Comparison of ENCODE assay signal across 10 cellular contexts in genomic region chr4:119040711-119041185, GRCh38.
A peak's percentile ranks its signal among the peaks of the same experiment; 100 is the strongest.
DNase-seq lines count a peak whose midpoint lies in the region; ATAC-seq, FAIRE-seq and TF ChIP-seq lines count a peak whose summit lies in the region.
"Had no signal": no experiment of that assay in that cellular context is flagged by ENCODE, and none has a peak within 500 bp of the region (broad histone marks: within the 10 kb centered on the region; RNA-seq: fewer than 3 reads in every experiment).

No MANE protein-coding gene starts in this region.

- H3K9ac ChIP-seq in neural progenitor cell: no peak overlapping the region
- H3K9ac ChIP-seq: BLaER1 had no signal

- TF ChIP-seq RAD21 in A549 (conservative IDR thresholded peaks at IDR 0.05 in 1 of 2, IDR thresholded peaks at IDR 0.05 in 1 of 2): no peak

- peak overlapping the region; percentile 77 to 78 for H3K27ac ChIP-seq in A549
- H3K27ac ChIP-seq in neural progenitor cell: peak overlapping the region; percentile 26
- H3K27ac ChIP-seq: BLaER1 had no signal

- no peak for TF ChIP-seq EP300 in A549 (IDR thresholded peaks at IDR 0.05)

- no peaks in the 10 kb centered on the region for H3K36me3 ChIP-seq in neural progenitor cell
- H3K36me3 ChIP-seq: BLaER1 had no signal

- H3K27me3 ChIP-seq in neural progenitor cell: no peaks in the 10 kb centered on the region
- H3K27me3 ChIP-seq: BLaER1 had no signal

- no peaks in the 10 kb centered on the region for H4K20me1 ChIP-seq in neural progenitor cell (ENCODE audit: low read depth)
- H4K20me1 ChIP-seq: BLaER1 had no signal

- no peak overlapping the region for H3K4me3 Mint-ChIP-seq in neural progenitor cell

- POLR2A ChIA-PET in A549 (lab: Yijun Ruan, JAX): interaction anchor here (1.8 kb wide), 1 partner anchor 172 kb away, joined by 13 read pairs; the partner anchor contains the start of gene USP53

- no peak overlapping the region for H3K4me3 ChIP-seq in A549
- H3K4me3 ChIP-seq in neural progenitor cell: no peak overlapping the region
- H3K4me3 ChIP-seq: BLaER1 had no signal

- FAIRE-seq in A549 (lab: Jason Lieb, UNC) (no peak), RCC 7860 (lab: Jason Lieb, UNC) (peak; percentile 30)

- no peak overlapping the region for H2AFZ ChIP-seq in neural progenitor cell (replicated peaks)

- no peaks in the 10 kb centered on the region for H3K36me3 Mint-ChIP-seq in neural progenitor cell

- ATAC-seq in A549: peak in 1 of 2 experiments; percentile 25; a peak in 2 of 6 replicates
- ATAC-seq in GM18520 (IDR thresholded peaks at IDR 0.05; ENCODE audit: unreplicated experiment): no peak
- no peak for ATAC-seq in GM21737 (IDR thresholded peaks at IDR 0.05; ENCODE audit: unreplicated experiment)

- no peaks in the 10 kb centered on the region for H3K79me2 ChIP-seq in neural progenitor cell (ENCODE audit: low read depth)

- no peaks in the 10 kb centered on the region for H3K9me3 ChIP-seq in A549
- no peaks in the 10 kb centered on the region for H3K9me3 ChIP-seq in neural progenitor cell (ENCODE audit: low read depth)
- H3K9me3 ChIP-seq: BLaER1 had no signal

- no peak overlapping the region for H3K27ac Mint-ChIP-seq in neural progenitor cell

- TF ChIP-seq CTCF in A549 (IDR thresholded peaks at IDR 0.05) (no peak), neural progenitor cell (IDR thresholded peaks at IDR 0.05) (peak; percentile 11)

- CTCF ChIA-PET in A549 (lab: Yijun Ruan, JAX): interaction anchor here (0.7 to 3.4 kb wide), 16 partner anchors 10 to 1011 kb away, joined by 3 to 20 read pairs (median 6); partner anchors contain the start of gene USP53

- DNase-seq in A549 (ENCODE audit: low read depth in 1 of 2, low spot score in 1 of 2) (no peak), RCC 7860 (ENCODE audit: low spot score) (peak; percentile 16), fibroblast of peridontal ligament (ENCODE audit: extremely low read depth) (peak; percentile 97), neural progenitor cell (ENCODE audit: low spot score) (peak; percentile 65), NCI-H1092 treated with DMSO at 0.1 percent for 48 hours (lab: John Stamatoyannopoulos, UW) (no peak), islet precursor cell (no peak)
- DNase-seq: RPMI8226 had no signal

- H3K4me1 Mint-ChIP-seq in neural progenitor cell: peaks cover 9% of the 10 kb centered on the region

- 79% methylated on average over 2 of the region's 2 CpGs for WGBS in A549 (ENCODE audit: missing lambda C conversion rate)

- H3K4me1 ChIP-seq in A549: peaks cover 67% of the 10 kb centered on the region
- peaks cover 16% of the 10 kb centered on the region for H3K4me1 ChIP-seq in neural progenitor cell

- H3K4me2 ChIP-seq in A549 (peak overlapping the region; percentile 61), neural progenitor cell (peak overlapping the region; percentile 50)
- H3K4me2 ChIP-seq: BLaER1 had no signal

- H3F3A ChIP-seq in neural progenitor cell (ENCODE audit: low read depth): peaks cover 12% of the 10 kb centered on the region

- no peak for TF ChIP-seq POLR2A in A549 (IDR thresholded peaks at IDR 0.05; ENCODE audit: low read length)

- no peaks in the 10 kb centered on the region for H3K9me3 Mint-ChIP-seq in neural progenitor cell

- H3K27me3 Mint-ChIP-seq in neural progenitor cell (ENCODE audit: insufficient read depth, low read depth): no peaks in the 10 kb centered on the region

TF ChIP-seq in A549, 52 proteins besides CTCF, POLR2A, EP300 and RAD21:
- TF ChIP-seq CHD4 (IDR thresholded peaks at IDR 0.05; ENCODE audit: borderline replicate concordance) (no peak), RCOR1 (IDR thresholded peaks at IDR 0.05; ENCODE audit: low read depth, low read length) (no peak), NFE2L2 (conservative IDR thresholded peaks at IDR 0.05; ENCODE audit: low read length) (no peak), SREBF2 (IDR thresholded peaks at IDR 0.05) (no peak), MAFK (IDR thresholded peaks at IDR 0.05; ENCODE audit: partially characterized antibody) (no peak), FOSL2 (IDR thresholded peaks at IDR 0.05) (no peak), FOSL2 (CRISPR knock-in tag; IDR thresholded peaks at IDR 0.05) (no peak), SMC3 (IDR thresholded peaks at IDR 0.05) (no peak), HDAC2 (IDR thresholded peaks at IDR 0.05) (no peak), PHF8 (IDR thresholded peaks at IDR 0.05; ENCODE audit: borderline replicate concordance, low read depth) (no peak)

Comparison
In these comparisons a context has a peak if more than half of its experiments do, and no peak if none do; other contexts are left out.
1. DNase-seq: peak in RCC 7860 (single experiment), fibroblast of peridontal ligament (single experiment) and neural progenitor cell (single experiment); none in A549 (0 of 2), NCI-H1092 treated with DMSO at 0.1 percent for 48 hours (single experiment) and islet precursor cell (single experiment).